37 cellular contexts compared by ENCODE assay signal in the genomic region with DNA sequence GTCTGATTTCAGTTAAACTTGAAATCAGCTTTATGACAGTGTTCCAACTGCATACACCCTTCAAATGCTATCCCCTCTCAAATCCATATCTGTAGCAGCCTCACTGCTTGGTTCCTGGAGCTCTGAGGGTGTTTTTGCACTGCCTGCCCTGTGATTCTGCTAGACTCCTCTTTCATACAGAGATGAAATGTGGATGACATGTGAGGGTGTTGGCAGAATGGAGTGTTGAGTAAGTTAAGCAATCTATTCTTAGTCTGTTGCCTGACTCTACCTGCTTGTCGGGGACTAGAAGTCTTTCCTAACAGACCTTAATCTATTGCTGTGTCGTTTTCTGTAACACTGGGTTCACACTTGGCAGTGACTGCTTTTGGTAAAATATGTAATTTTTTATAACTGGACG. TPM values are rescaled to one million over a fixed set of nuclear protein-coding genes. Genes with fewer than 3 reads are reported as not detected.
"Had no signal": no experiment of that assay in that cellular context is flagged by ENCODE, and none has a peak within 500 bp of the region (broad histone marks: within the 10 kb centered on the region; RNA-seq: fewer than 3 reads in every experiment).

No MANE protein-coding gene starts in this region.

- H3K9ac ChIP-seq: KMS-11 had no signal

- H3K4me2 ChIP-seq: KMS-11 had no signal

- H3K4me3 ChIP-seq: MG63 had no signal

- H3K36me3 ChIP-seq: MG63 had no signal

- H3K27ac ChIP-seq: KMS-11 had no signal

- DNase-seq: Karpas-422, Kasumi-1, KBM-7, KG1, MG63, MM.1S, MV-4-11, NCI-H1048, NCI-H1092, NCI-H1092 treated with DMSO at 0.1 percent for 48 hours, NCI-H1105, NCI-H1105 treated with DMSO at 0.1 percent for 48 hours, NCI-H1417, NCI-H1417 treated with DMSO at 0.1 percent for 48 hours, NCI-H1436, NCI-H1436 treated with DMSO at 0.1 percent for 48 hours, NCI-H146, NCI-H1694, NCI-H1694 treated with DMSO at 0.1 percent for 48 hours, NCI-H187, NCI-H187 treated with DMSO at 0.1 percent for 48 hours, NCI-H1930, NCI-H2029, NCI-H2029 treated with DMSO at 0.1 percent for 48 hours, NCI-H2081, NCI-H2081 treated with DMSO at 0.1 percent for 48 hours, NCI-H2107, NCI-H2171, NCI-H2171 treated with DMSO at 0.1 percent for 48 hours, NCI-H2227 treated with DMSO at 0.1 percent for 48 hours, NCI-H226, NCI-H345, NCI-H446, NCI-H446 treated with DMSO at 0.1 percent for 48 hours had no signal

RNA-seq across cellular contexts. Expression of a gene that starts 9.8 kb away (rescaled TPM):
- total RNA-seq: M059J, MCF 10A had no signal
